Comparison of ENCODE assay signal across 18 cellular contexts in the genomic region with DNA sequence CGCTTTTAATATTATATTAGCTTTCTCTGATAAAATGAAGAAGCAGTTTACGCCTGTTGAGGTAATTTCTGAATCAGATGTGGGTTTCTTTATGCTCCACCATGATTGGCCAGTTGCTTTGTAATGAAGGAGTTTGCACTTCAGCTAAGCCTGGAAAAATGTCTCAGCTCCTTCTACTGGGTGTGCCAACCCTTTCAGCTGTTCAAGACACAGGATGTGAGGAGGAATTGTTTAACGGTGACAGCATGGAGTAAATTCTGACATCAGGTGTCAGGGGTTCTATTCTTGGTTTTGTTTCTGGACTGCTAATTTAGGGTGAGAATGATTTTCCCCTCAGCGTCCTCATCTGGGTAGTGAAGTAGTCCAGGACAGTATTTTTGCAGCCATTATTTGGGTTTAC. TPM values are rescaled to one million over a fixed set of nuclear protein-coding genes. Genes with fewer than 3 reads are reported as not detected.
DNase-seq lines count a peak whose midpoint lies in the region; ATAC-seq and TF ChIP-seq lines count a peak whose summit lies in the region.
"Had no signal": no experiment of that assay in that cellular context is flagged by ENCODE, and none has a peak within 500 bp of the region (broad histone marks: within the 10 kb centered on the region; RNA-seq: fewer than 3 reads in every experiment).

No MANE protein-coding gene starts in this region.

- 94% methylated on average over 4 of the region's 4 CpGs for WGBS in mammary epithelial cell (ENCODE audit: low coverage, missing lambda C conversion rate)
- WGBS in mesodermal cell (ENCODE audit: insufficient coverage in 2 of 2), 2 experiments: 85 to 100% methylated on average over 2 of the region's 4 CpGs

- in situ Hi-C loops in mammary epithelial cell (cut with MboI; ENCODE audit: low sequenced_read_pairs in 2 of 2): no loop called here

- no TSS peak for BruUV-seq in mammary epithelial cell (replicated peaks; lab: Mats Ljungman, UMichigan)

- DNase-seq in cardiac muscle cell (ENCODE audit: low read depth in 1 of 2, low spot score in 1 of 2): no peak
- no peak for DNase-seq in Right ventricle myocardium inferior (ENCODE audit: missing footprints)
- no peak for DNase-seq in mammary epithelial cell
- DNase-seq in substantia nigra (lab: John Stamatoyannopoulos, UW): no peak
- no peak for DNase-seq in HK-2 (ENCODE audit: unreplicated experiment)
- DNase-seq in NCI-H2081 treated with DMSO at 0.1 percent for 48 hours (lab: John Stamatoyannopoulos, UW): no peak
- DNase-seq: activated naive CD8-positive, alpha-beta T cell treated with anti-CD3 and anti-CD28 coated beads for 36 hours; NCI-H2081; NCI-H526; SIG-M5; spleen had no signal

- ATAC-seq in Right ventricle myocardium inferior (no peak), GM18498 (IDR thresholded peaks at IDR 0.05; ENCODE audit: unreplicated experiment) (no peak)
- ATAC-seq: natural killer cell treated with Interleukin-12 subunit alpha and Interleukin-12 subunit beta and Interleukin-15 and Interleukin-18, amount 100 ng/mL, for 72 hours had no signal

- no peak overlapping the region for H3K9ac ChIP-seq in mammary epithelial cell (ENCODE audit: insufficient read depth, low read length)

- dilution Hi-C loops in mammary epithelial cell (cut with HindIII; ENCODE audit: low sequenced_read_pairs): no loop called here

- TF ChIP-seq CTCF in cardiac muscle cell (IDR thresholded peaks at IDR 0.05; ENCODE audit: low read depth, low read length) (no peak), mammary epithelial cell (conservative IDR thresholded peaks at IDR 0.05 in 1 of 2, IDR thresholded peaks at IDR 0.05 in 1 of 2; ENCODE audit: extremely low read depth in 1 of 2, insufficient read depth in 1 of 2, low read depth in 1 of 2, low read length in 2 of 2) (no peak)

- H3K27me3 ChIP-seq in cardiac muscle cell (no peaks in the 10 kb centered on the region), mammary epithelial cell (ENCODE audit: insufficient read depth, low read length) (no peaks in the 10 kb centered on the region)
- H3K27me3 ChIP-seq: esophagus muscularis mucosa, spleen had no signal

- CTCF ChIA-PET in mammary epithelial cell (lab: Charles Lee; ENCODE audit: low non-redundant PET): no interaction called here

- H3K9me3 ChIP-seq in cardiac muscle cell (ENCODE audit: low read depth) (no peaks in the 10 kb centered on the region), mammary epithelial cell (replicated peaks; ENCODE audit: insufficient read depth, low read length) (no peaks in the 10 kb centered on the region), mesodermal cell (ENCODE audit: control insufficient read depth, low read length) (no peaks in the 10 kb centered on the region)
- H3K9me3 ChIP-seq: esophagus muscularis mucosa, spleen had no signal

- H2AFZ ChIP-seq in mammary epithelial cell (ENCODE audit: low read depth, low read length): no peak overlapping the region

- intact Hi-C loops in Right ventricle myocardium inferior (cut with DNase I) (no loop called here), mammary epithelial cell (cut with micrococcal nuclease) (no loop called here)

- H3K27ac ChIP-seq in cardiac muscle cell: peak overlapping the region; percentile 82
- H3K27ac ChIP-seq in mammary epithelial cell (ENCODE audit: insufficient read depth, low read depth, low read length): peak overlapping the region; percentile 16
- peak overlapping the region; percentile 86 for H3K27ac ChIP-seq in mesodermal cell (ENCODE audit: low read depth, low read length, severe bottlenecking)
- no peak overlapping the region for H3K27ac ChIP-seq in substantia nigra (ENCODE audit: low read depth, low read length, poor library complexity, severe bottlenecking)
- H3K27ac ChIP-seq: esophagus muscularis mucosa, spleen had no signal

- H3K4me1 ChIP-seq in cardiac muscle cell (ENCODE audit: low read depth) (peaks cover 74% of the 10 kb centered on the region), mammary epithelial cell (ENCODE audit: insufficient read depth, low read length) (peaks cover 32% of the 10 kb centered on the region), mesodermal cell (ENCODE audit: control insufficient read depth, insufficient read depth, low read length, poor library complexity, severe bottlenecking) (peaks cover 84% of the 10 kb centered on the region)
- H3K4me1 ChIP-seq: esophagus muscularis mucosa, spleen had no signal

- H3K79me2 ChIP-seq in mammary epithelial cell (ENCODE audit: insufficient read depth, low read length): peaks cover 22% of the 10 kb centered on the region

- H3K4me2 ChIP-seq in mammary epithelial cell (ENCODE audit: insufficient read depth, low read depth, low read length): no peak overlapping the region

- no peaks in the 10 kb centered on the region for H3K36me3 ChIP-seq in cardiac muscle cell
- H3K36me3 ChIP-seq in mammary epithelial cell (ENCODE audit: insufficient read depth, low read length): peaks cover 2% of the 10 kb centered on the region
- peaks cover 24% of the 10 kb centered on the region for H3K36me3 ChIP-seq in mesodermal cell (ENCODE audit: control insufficient read depth, insufficient read depth, low read length)
- H3K36me3 ChIP-seq: esophagus muscularis mucosa, spleen had no signal

- H4K20me1 ChIP-seq in mammary epithelial cell (ENCODE audit: insufficient read depth, low read length): no peaks in the 10 kb centered on the region

- H3K4me3 ChIP-seq in cardiac muscle cell (no peak overlapping the region), mammary epithelial cell (replicated peaks in 1 of 3; ENCODE audit: insufficient read depth in 1 of 3, low read depth in 2 of 3, low read length in 3 of 3) (no peak overlapping the region), mesodermal cell (ENCODE audit: extremely low read depth, insufficient read depth, low read length, poor library complexity, severe bottlenecking) (no peak overlapping the region)
- H3K4me3 ChIP-seq: esophagus muscularis mucosa, lung, spleen had no signal

RNA-seq across cellular contexts. Expression of a gene that starts 43.5 kb away (rescaled TPM):
- total RNA-seq in cardiac muscle cell (5.8 and 10.1 TPM in 2 replicates), Right ventricle myocardium inferior (3.4 TPM), mammary epithelial cell (10 to 100 TPM; 33.2 to 92.3 TPM)
- polyA plus RNA-seq in cardiac muscle cell (2.6 and 5.2 TPM in 2 replicates), mammary epithelial cell (32.7 TPM)
- 74.2 TPM for polyA minus RNA-seq in mammary epithelial cell
- polyA plus RNA-seq in mesodermal cell (2013, experiment 1 of 2): 82.3 TPM
- polyA plus RNA-seq in mesodermal cell (2013, experiment 2 of 2): 80.4 TPM
- total RNA-seq: activated naive CD8-positive, alpha-beta T cell treated with anti-CD3 and anti-CD28 coated beads for 36 hours; activated T-helper 1 cell treated with anti-CD3 and anti-CD28 coated beads, Interleukin-12 subunit alpha, Interleukin-12 subunit beta, Interleukin-2, Interleukin-4 antibody, amounts not matched to agents 30 ng/mL and 10 ng/mL and 1 ng/mL, durations not matched to agents 14 hours and 24 hours and 36 hours had no signal
- polyA plus RNA-seq: CD4-positive, alpha-beta memory T cell had no signal
